Comparison of ENCODE assay signal across 1 cellular context in genomic region chr10:30847642-30848041, GRCh38.
TF ChIP-seq lines count a peak whose summit lies in the region.

No MANE protein-coding gene starts in this region.

TF ChIP-seq in H1, 55 proteins besides CTCF, POLR2A, EP300 and RAD21:
- TF ChIP-seq BCL11A (IDR thresholded peaks at IDR 0.05; ENCODE audit: low read depth in 2 of 2, low read length in 2 of 2) (no peak), CREB1 (IDR thresholded peaks at IDR 0.05) (no peak), GABPA (IDR thresholded peaks at IDR 0.05; ENCODE audit: borderline replicate concordance, insufficient read depth, low read length) (no peak), ATF3 (IDR thresholded peaks at IDR 0.05; ENCODE audit: insufficient read depth, low read depth, low read length) (no peak), NRF1 (IDR thresholded peaks at IDR 0.05; ENCODE audit: low read depth, low read length) (no peak), TAF7 (optimal IDR thresholded peaks at IDR 0.05; ENCODE audit: borderline replicate concordance, low read depth, low read length) (no peak), CHD2 (IDR thresholded peaks at IDR 0.05; ENCODE audit: low read length) (no peak), JUND (IDR thresholded peaks at IDR 0.05; ENCODE audit: low read length) (no peak), KDM1A (IDR thresholded peaks at IDR 0.05; ENCODE audit: borderline replicate concordance, low read length) (no peak), SP4 (IDR thresholded peaks at IDR 0.05; ENCODE audit: low read length) (no peak), CTBP2 (IDR thresholded peaks at IDR 0.05; ENCODE audit: borderline replicate concordance, insufficient read depth, insufficient read length, low read length) (no peak), CBX8 (IDR thresholded peaks at IDR 0.05; ENCODE audit: borderline replicate concordance, low read depth, low read length) (no peak), SAP30 (IDR thresholded peaks at IDR 0.05; ENCODE audit: insufficient read depth, insufficient replicate concordance, low read length) (no peak), ZNF274 (IDR thresholded peaks at IDR 0.05; ENCODE audit: borderline replicate concordance, extremely low read depth, low read length) (no peak), SP2 (IDR thresholded peaks at IDR 0.05; ENCODE audit: low read length) (no peak), FOSL1 (IDR thresholded peaks at IDR 0.05; ENCODE audit: insufficient read depth, low read depth, low read length) (no peak)
- TF ChIP-seq, protein P1, sequence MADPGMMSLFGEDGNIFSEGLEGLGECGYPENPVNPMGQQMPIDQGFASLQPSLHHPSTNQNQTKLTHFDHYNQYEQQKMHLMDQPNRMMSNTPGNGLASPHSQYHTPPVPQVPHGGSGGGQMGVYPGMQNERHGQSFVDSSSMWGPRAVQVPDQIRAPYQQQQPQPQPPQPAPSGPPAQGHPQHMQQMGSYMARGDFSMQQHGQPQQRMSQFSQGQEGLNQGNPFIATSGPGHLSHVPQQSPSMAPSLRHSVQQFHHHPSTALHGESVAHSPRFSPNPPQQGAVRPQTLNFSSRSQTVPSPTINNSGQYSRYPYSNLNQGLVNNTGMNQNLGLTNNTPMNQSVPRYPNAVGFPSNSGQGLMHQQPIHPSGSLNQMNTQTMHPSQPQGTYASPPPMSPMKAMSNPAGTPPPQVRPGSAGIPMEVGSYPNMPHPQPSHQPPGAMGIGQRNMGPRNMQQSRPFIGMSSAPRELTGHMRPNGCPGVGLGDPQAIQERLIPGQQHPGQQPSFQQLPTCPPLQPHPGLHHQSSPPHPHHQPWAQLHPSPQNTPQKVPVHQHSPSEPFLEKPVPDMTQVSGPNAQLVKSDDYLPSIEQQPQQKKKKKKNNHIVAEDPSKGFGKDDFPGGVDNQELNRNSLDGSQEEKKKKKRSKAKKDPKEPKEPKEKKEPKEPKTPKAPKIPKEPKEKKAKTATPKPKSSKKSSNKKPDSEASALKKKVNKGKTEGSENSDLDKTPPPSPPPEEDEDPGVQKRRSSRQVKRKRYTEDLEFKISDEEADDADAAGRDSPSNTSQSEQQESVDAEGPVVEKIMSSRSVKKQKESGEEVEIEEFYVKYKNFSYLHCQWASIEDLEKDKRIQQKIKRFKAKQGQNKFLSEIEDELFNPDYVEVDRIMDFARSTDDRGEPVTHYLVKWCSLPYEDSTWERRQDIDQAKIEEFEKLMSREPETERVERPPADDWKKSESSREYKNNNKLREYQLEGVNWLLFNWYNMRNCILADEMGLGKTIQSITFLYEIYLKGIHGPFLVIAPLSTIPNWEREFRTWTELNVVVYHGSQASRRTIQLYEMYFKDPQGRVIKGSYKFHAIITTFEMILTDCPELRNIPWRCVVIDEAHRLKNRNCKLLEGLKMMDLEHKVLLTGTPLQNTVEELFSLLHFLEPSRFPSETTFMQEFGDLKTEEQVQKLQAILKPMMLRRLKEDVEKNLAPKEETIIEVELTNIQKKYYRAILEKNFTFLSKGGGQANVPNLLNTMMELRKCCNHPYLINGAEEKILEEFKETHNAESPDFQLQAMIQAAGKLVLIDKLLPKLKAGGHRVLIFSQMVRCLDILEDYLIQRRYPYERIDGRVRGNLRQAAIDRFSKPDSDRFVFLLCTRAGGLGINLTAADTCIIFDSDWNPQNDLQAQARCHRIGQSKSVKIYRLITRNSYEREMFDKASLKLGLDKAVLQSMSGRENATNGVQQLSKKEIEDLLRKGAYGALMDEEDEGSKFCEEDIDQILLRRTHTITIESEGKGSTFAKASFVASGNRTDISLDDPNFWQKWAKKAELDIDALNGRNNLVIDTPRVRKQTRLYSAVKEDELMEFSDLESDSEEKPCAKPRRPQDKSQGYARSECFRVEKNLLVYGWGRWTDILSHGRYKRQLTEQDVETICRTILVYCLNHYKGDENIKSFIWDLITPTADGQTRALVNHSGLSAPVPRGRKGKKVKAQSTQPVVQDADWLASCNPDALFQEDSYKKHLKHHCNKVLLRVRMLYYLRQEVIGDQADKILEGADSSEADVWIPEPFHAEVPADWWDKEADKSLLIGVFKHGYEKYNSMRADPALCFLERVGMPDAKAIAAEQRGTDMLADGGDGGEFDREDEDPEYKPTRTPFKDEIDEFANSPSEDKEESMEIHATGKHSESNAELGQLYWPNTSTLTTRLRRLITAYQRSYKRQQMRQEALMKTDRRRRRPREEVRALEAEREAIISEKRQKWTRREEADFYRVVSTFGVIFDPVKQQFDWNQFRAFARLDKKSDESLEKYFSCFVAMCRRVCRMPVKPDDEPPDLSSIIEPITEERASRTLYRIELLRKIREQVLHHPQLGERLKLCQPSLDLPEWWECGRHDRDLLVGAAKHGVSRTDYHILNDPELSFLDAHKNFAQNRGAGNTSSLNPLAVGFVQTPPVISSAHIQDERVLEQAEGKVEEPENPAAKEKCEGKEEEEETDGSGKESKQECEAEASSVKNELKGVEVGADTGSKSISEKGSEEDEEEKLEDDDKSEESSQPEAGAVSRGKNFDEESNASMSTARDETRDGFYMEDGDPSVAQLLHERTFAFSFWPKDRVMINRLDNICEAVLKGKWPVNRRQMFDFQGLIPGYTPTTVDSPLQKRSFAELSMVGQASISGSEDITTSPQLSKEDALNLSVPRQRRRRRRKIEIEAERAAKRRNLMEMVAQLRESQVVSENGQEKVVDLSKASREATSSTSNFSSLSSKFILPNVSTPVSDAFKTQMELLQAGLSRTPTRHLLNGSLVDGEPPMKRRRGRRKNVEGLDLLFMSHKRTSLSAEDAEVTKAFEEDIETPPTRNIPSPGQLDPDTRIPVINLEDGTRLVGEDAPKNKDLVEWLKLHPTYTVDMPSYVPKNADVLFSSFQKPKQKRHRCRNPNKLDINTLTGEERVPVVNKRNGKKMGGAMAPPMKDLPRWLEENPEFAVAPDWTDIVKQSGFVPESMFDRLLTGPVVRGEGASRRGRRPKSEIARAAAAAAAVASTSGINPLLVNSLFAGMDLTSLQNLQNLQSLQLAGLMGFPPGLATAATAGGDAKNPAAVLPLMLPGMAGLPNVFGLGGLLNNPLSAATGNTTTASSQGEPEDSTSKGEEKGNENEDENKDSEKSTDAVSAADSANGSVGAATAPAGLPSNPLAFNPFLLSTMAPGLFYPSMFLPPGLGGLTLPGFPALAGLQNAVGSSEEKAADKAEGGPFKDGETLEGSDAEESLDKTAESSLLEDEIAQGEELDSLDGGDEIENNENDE (IDR thresholded peaks at IDR 0.05; ENCODE audit: insufficient replicate concordance, low read length): no peak
- TF ChIP-seq, protein P2, sequence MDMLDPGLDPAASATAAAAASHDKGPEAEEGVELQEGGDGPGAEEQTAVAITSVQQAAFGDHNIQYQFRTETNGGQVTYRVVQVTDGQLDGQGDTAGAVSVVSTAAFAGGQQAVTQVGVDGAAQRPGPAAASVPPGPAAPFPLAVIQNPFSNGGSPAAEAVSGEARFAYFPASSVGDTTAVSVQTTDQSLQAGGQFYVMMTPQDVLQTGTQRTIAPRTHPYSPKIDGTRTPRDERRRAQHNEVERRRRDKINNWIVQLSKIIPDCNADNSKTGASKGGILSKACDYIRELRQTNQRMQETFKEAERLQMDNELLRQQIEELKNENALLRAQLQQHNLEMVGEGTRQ (IDR thresholded peaks at IDR 0.05; ENCODE audit: low read length): no peak
